In genomic region chr12:123404581-123404980, GRCh38 we compare ENCODE assay signal across 18 cellular contexts. TPM values are rescaled to one million over a fixed set of nuclear protein-coding genes. Genes with fewer than 3 reads are reported as not detected.
DNase-seq lines count a peak whose midpoint lies in the region; ATAC-seq, FAIRE-seq and TF ChIP-seq lines count a peak whose summit lies in the region.
"Had no signal": no experiment of that assay in that cellular context is flagged by ENCODE, and none has a peak within 500 bp of the region (broad histone marks: within the 10 kb centered on the region; RNA-seq: fewer than 3 reads in every experiment).

No MANE protein-coding gene starts in this region.

- H3K27ac ChIP-seq in HepG2 (ENCODE audit: extremely low read length, insufficient read depth, low read length) = no peak overlapping the region
- no peak overlapping the region for H3K27ac ChIP-seq in right lobe of liver
- H3K27ac ChIP-seq: KMS-11 had no signal

- H4K20me1 ChIP-seq in HepG2 (ENCODE audit: insufficient read depth, low read length) = no peaks in the 10 kb centered on the region

- POLR2A ChIA-PET in HepG2 (lab: Yijun Ruan, JAX) = no interaction called here

- DNase-seq in HepG2 (ENCODE audit: low spot score) (no peak), right lobe of liver (no peak), memory B cell (ENCODE audit: low spot score in 2 of 2) (no peak), lower leg skin (ENCODE audit: low spot score in 2 of 2) (no peak), chondrocyte (ENCODE audit: low spot score) (no peak), globus pallidus (ENCODE audit: low spot score) (no peak)
- DNase-seq: 8988T; DMS79 treated with DMSO at 0.1 percent for 48 hours; H7; HFFc6; NCI-H1417; NCI-H187; NCI-H2107; NCI-H510A; NCI-H748 treated with DMSO at 0.1 percent for 48 hours; NK-92 treated with Interleukin-12 subunit alpha and Interleukin-12 subunit beta, amount 100 ng/mL, for 24 hours; SHP77 had no signal

- H3K27ac Mint-ChIP-seq in memory B cell (peak overlapping the region; percentile 73), chondrocyte (ENCODE audit: unreplicated experiment) (no peak overlapping the region)
- H3K27ac Mint-ChIP-seq: HFFc6 had no signal

- H3K27me3 ChIP-seq in HepG2 (ENCODE audit: control insufficient read depth in 1 of 2, insufficient read depth in 2 of 2, low read length in 2 of 2) (no peaks in the 10 kb centered on the region), right lobe of liver (no peaks in the 10 kb centered on the region)

- H3K36me3 ChIP-seq in HepG2 (replicated peaks in 1 of 2; ENCODE audit: control insufficient read depth in 1 of 2, insufficient read depth in 2 of 2, low read length in 2 of 2) = peaks cover 18 to 51% of the 10 kb centered on the region in 2 experiments
- peaks cover 0 to 62% (median 25%) of the 10 kb centered on the region in 4 donors for H3K36me3 ChIP-seq in right lobe of liver

- H3K9ac ChIP-seq in HepG2 (ENCODE audit: insufficient read depth, low read depth, low read length) = no peak overlapping the region
- H3K9ac ChIP-seq: KMS-11 had no signal

- H3K4me1 Mint-ChIP-seq in memory B cell = no peaks in the 10 kb centered on the region
- peaks cover 2% of the 10 kb centered on the region for H3K4me1 Mint-ChIP-seq in chondrocyte (ENCODE audit: low read depth)

- no peak overlapping the region for H2AFZ ChIP-seq in HepG2 (ENCODE audit: low read length)

- no peaks in the 10 kb centered on the region for H3K9me3 ChIP-seq in HepG2 (ENCODE audit: low read length)
- no peaks in the 10 kb centered on the region for H3K9me3 ChIP-seq in right lobe of liver

- no peaks in the 10 kb centered on the region for H3K9me3 Mint-ChIP-seq in memory B cell
- H3K9me3 Mint-ChIP-seq in chondrocyte (ENCODE audit: low read depth) = no peaks in the 10 kb centered on the region
- H3K9me3 Mint-ChIP-seq: HFFc6 had no signal

- in situ Hi-C loops in HepG2 (cut with HindIII; ENCODE audit: extremely low pct_ligation_motif_present, low pct_unique_long_range_greater_than_20kb) = no loop called here

- FAIRE-seq in HepG2 (lab: Jason Lieb, UNC) = no peak

- ATAC-seq in HepG2 = no peak
- ATAC-seq in right lobe of liver = no peak
- ATAC-seq in memory B cell (ENCODE audit: low read depth) = peak; percentile 70

- no peak for TF ChIP-seq RAD21 in HepG2 (CRISPR knock-in tag; IDR thresholded peaks at IDR 0.05)

- no peaks in the 10 kb centered on the region for H3K4me1 ChIP-seq in HepG2 (ENCODE audit: insufficient read depth, low read length)
- no peaks in the 10 kb centered on the region for H3K4me1 ChIP-seq in right lobe of liver

- intact Hi-C loops in HepG2 (cut with micrococcal nuclease; ENCODE audit: unreplicated experiment) = no loop called here
- intact Hi-C loops in right lobe of liver (cut with DNase I) = no loop called here
- intact Hi-C loops in lower leg skin (cut with DNase I; ENCODE audit: low total_unique reads) = no loop called here

- H3K36me3 Mint-ChIP-seq in memory B cell (peaks cover 11% of the 10 kb centered on the region), chondrocyte (ENCODE audit: low read depth) (peaks cover 31% of the 10 kb centered on the region)

- no peak overlapping the region for H3K4me2 ChIP-seq in HepG2 (ENCODE audit: low read depth, low read length)
- H3K4me2 ChIP-seq: KMS-11 had no signal

- H3K4me3 Mint-ChIP-seq in memory B cell = no peak overlapping the region
- H3K4me3 Mint-ChIP-seq in chondrocyte (ENCODE audit: unreplicated experiment) = no peak overlapping the region
- H3K4me3 Mint-ChIP-seq: HFFc6 had no signal

- peaks cover 2% of the 10 kb centered on the region for H3K79me2 ChIP-seq in HepG2 (ENCODE audit: insufficient read depth, low read length)

- no peaks in the 10 kb centered on the region for H3K27me3 Mint-ChIP-seq in memory B cell
- H3K27me3 Mint-ChIP-seq in chondrocyte (ENCODE audit: low read depth) = no peaks in the 10 kb centered on the region

- CTCF ChIA-PET in HepG2 (lab: Yijun Ruan, JAX; ENCODE audit: low intra/inter-chr PET ratio, low total read pairs) = no interaction called here

- WGBS in HepG2 (ENCODE audit: low lambda C conversion rate) = 96% methylated on average over 8 of the region's 9 CpGs
- WGBS in right lobe of liver (ENCODE audit: insufficient coverage, low coverage, low lambda C conversion rate, missing lambda C conversion rate) = 89% methylated on average over 3 of the region's 9 CpGs
- WGBS in lower leg skin, 2 donors = 89 to 94% methylated on average over 9 of the region's 9 CpGs

- H3K4me3 ChIP-seq in HepG2 (replicated peaks in 1 of 3; ENCODE audit: insufficient read depth in 1 of 3, low read depth in 2 of 3, low read length in 3 of 3) (no peak overlapping the region), right lobe of liver (no peak overlapping the region), lower leg skin (ENCODE audit: low read depth, poor library complexity, severe bottlenecking) (no peak overlapping the region)

- TF ChIP-seq POLR2A in HepG2 (IDR thresholded peaks at IDR 0.05; ENCODE audit: insufficient read depth in 1 of 2, low read depth in 2 of 2, low read length in 2 of 2) (no peak), right lobe of liver (IDR thresholded peaks at IDR 0.05) (no peak), lower leg skin (IDR thresholded peaks at IDR 0.05) (no peak)

- TF ChIP-seq CTCF in HepG2 (CRISPR knock-in tag; IDR thresholded peaks at IDR 0.05) (no peak), right lobe of liver (IDR thresholded peaks at IDR 0.05) (no peak), lower leg skin (IDR thresholded peaks at IDR 0.05) (no peak), chondrocyte (IDR thresholded peaks at IDR 0.05) (no peak)

- BruUV-seq in HepG2 (replicated peaks; lab: Mats Ljungman, UMichigan) = no TSS peak

- no peak for TF ChIP-seq EP300 in HepG2 (IDR thresholded peaks at IDR 0.05; ENCODE audit: low read depth in 2 of 2, low read length in 2 of 2)
- TF ChIP-seq EP300 in HepG2 (CRISPR knock-in tag; IDR thresholded peaks at IDR 0.05; ENCODE audit: borderline replicate concordance) = no peak

RNA-seq across cellular contexts. Expression of gene KMT5A, which starts 20.6 kb away (rescaled TPM):
- total RNA-seq in HepG2 (2016; rRNA removed; fragmentation: Illumina TruSeq; extraction: Trizol) (22.5 and 26.5 TPM in 2 replicates), right lobe of liver (10 to 100 TPM; 13.1 to 17.6 (median 13.7) TPM), lower leg skin (10 to 100 TPM; 49.3 to 69.3 (median 62.5) TPM), chondrocyte (43.8 to 49.5 TPM (median 47.1 TPM) in 3 replicates)
- 13.8 and 16.3 TPM in 2 replicates for total RNA-seq in HepG2 (2016; cell fraction: cytosol; rRNA removed; fragmentation: Illumina TruSeq; extraction: Trizol; ENCODE audit: low read depth)
- total RNA-seq in HepG2 (2016; cell fraction: insoluble cytoplasmic fraction; rRNA removed; fragmentation: Illumina TruSeq; extraction: Trizol) = 16.0 and 25.9 TPM in 2 replicates
- total RNA-seq in HepG2 (2016; cell fraction: membrane; rRNA removed; fragmentation: Illumina TruSeq; extraction: Trizol) = 31.1 and 32.8 TPM in 2 replicates
- total RNA-seq in HepG2 (2016; cell fraction: nucleus; rRNA removed; fragmentation: Illumina TruSeq; extraction: Trizol) = 17.0 and 22.2 TPM in 2 replicates
- 12.4 and 14.0 TPM in 2 replicates for polyA plus RNA-seq in HepG2 (2011; rRNA removed)
- polyA plus RNA-seq in HepG2 (2011; cell fraction: cytosol; rRNA removed) = 10.2 and 11.2 TPM in 2 replicates
- 22.9 and 26.6 TPM in 2 replicates for polyA plus RNA-seq in HepG2 (2011; cell fraction: nucleus; rRNA removed)
- 13.4 and 18.1 TPM in 2 replicates for polyA plus RNA-seq in HepG2 (2012)
- 16.7 and 20.1 TPM in 2 replicates for polyA plus RNA-seq in HepG2 (2016; cell fraction: cytosol; fragmentation: Illumina TruSeq; extraction: Trizol; ENCODE audit: low read depth)
- 22.9 and 33.7 TPM in 2 replicates for polyA plus RNA-seq in HepG2 (2016; cell fraction: insoluble cytoplasmic fraction; fragmentation: Illumina TruSeq; extraction: Trizol; ENCODE audit: low read depth)
- 35.7 and 39.3 TPM in 2 replicates for polyA plus RNA-seq in HepG2 (2016; cell fraction: membrane; fragmentation: Illumina TruSeq; extraction: Trizol; ENCODE audit: low read depth)
- polyA plus RNA-seq in HepG2 (2016; cell fraction: nucleus; fragmentation: Illumina TruSeq; extraction: Trizol; ENCODE audit: insufficient read depth, low read depth) = 49.9 and 50.4 TPM in 2 replicates
- polyA minus RNA-seq in HepG2 (2011; rRNA and poly(A)+ RNA removed; ENCODE audit: low replicate concordance) = 6.8 and 27.9 TPM in 2 replicates
- 7.7 and 7.9 TPM in 2 replicates for polyA minus RNA-seq in HepG2 (2011; cell fraction: cytosol; rRNA and poly(A)+ RNA removed)
- 14.9 and 17.4 TPM in 2 replicates for polyA minus RNA-seq in HepG2 (2011; cell fraction: nucleus; rRNA and poly(A)+ RNA removed)

RNA-seq across cellular contexts. Expression of gene RILPL2, which starts 31.9 kb away (rescaled TPM):
- total RNA-seq in HepG2 (2016; rRNA removed; fragmentation: Illumina TruSeq; extraction: Trizol) (8.1 and 9.1 TPM in 2 replicates), right lobe of liver (1 to 10 TPM; 1.6 to 2.7 (median 1.8) TPM), lower leg skin (1 to 10 TPM; 2.8 to 5.6 (median 4.2) TPM), chondrocyte (3.1 to 4.2 TPM (median 3.8 TPM) in 3 replicates)
- total RNA-seq in HepG2 (2016; cell fraction: cytosol; rRNA removed; fragmentation: Illumina TruSeq; extraction: Trizol; ENCODE audit: low read depth) = 2.4 and 2.8 TPM in 2 replicates
- total RNA-seq in HepG2 (2016; cell fraction: insoluble cytoplasmic fraction; rRNA removed; fragmentation: Illumina TruSeq; extraction: Trizol) = 7.8 and 8.7 TPM in 2 replicates
- 8.4 and 9.7 TPM in 2 replicates for total RNA-seq in HepG2 (2016; cell fraction: membrane; rRNA removed; fragmentation: Illumina TruSeq; extraction: Trizol)
- 2.3 and 3.4 TPM in 2 replicates for total RNA-seq in HepG2 (2016; cell fraction: nucleus; rRNA removed; fragmentation: Illumina TruSeq; extraction: Trizol)
- 2.5 and 2.7 TPM in 2 replicates for polyA plus RNA-seq in HepG2 (2011; rRNA removed)
- 2.2 and 2.3 TPM in 2 replicates for polyA plus RNA-seq in HepG2 (2011; cell fraction: cytosol; rRNA removed)
- polyA plus RNA-seq in HepG2 (2011; cell fraction: nucleus; rRNA removed) = 0.81 and 0.84 TPM in 2 replicates
- 2.4 and 2.8 TPM in 2 replicates for polyA plus RNA-seq in HepG2 (2012)
- 3.3 and 3.6 TPM in 2 replicates for polyA plus RNA-seq in HepG2 (2016; cell fraction: cytosol; fragmentation: Illumina TruSeq; extraction: Trizol; ENCODE audit: low read depth)
- polyA plus RNA-seq in HepG2 (2016; cell fraction: insoluble cytoplasmic fraction; fragmentation: Illumina TruSeq; extraction: Trizol; ENCODE audit: low read depth) = 11.4 and 12.2 TPM in 2 replicates
- 9.2 and 9.9 TPM in 2 replicates for polyA plus RNA-seq in HepG2 (2016; cell fraction: membrane; fragmentation: Illumina TruSeq; extraction: Trizol; ENCODE audit: low read depth)
- 5.3 and 6.0 TPM in 2 replicates for polyA plus RNA-seq in HepG2 (2016; cell fraction: nucleus; fragmentation: Illumina TruSeq; extraction: Trizol; ENCODE audit: insufficient read depth, low read depth)
- polyA minus RNA-seq in HepG2 (2011; rRNA and poly(A)+ RNA removed; ENCODE audit: low replicate concordance) = 1.0 and 1.6 TPM in 2 replicates
- 0.88 and 1.4 TPM in 2 replicates for polyA minus RNA-seq in HepG2 (2011; cell fraction: cytosol; rRNA and poly(A)+ RNA removed)
- 0.77 and 0.99 TPM in 2 replicates for polyA minus RNA-seq in HepG2 (2011; cell fraction: nucleus; rRNA and poly(A)+ RNA removed)

RNA-seq across cellular contexts. Expression of gene SBNO1, which starts 39.9 kb away (rescaled TPM):
- total RNA-seq in HepG2 (2016; rRNA removed; fragmentation: Illumina TruSeq; extraction: Trizol) (40.2 and 69.6 TPM in 2 replicates), right lobe of liver (10 to 100 TPM; 11.5 to 15.7 (median 13.2) TPM), lower leg skin (10 to 100 TPM; 18.6 to 22.3 (median 20.8) TPM), chondrocyte (33.5 to 37.7 TPM (median 37.3 TPM) in 3 replicates)
- 5.9 and 8.0 TPM in 2 replicates for total RNA-seq in HepG2 (2016; cell fraction: cytosol; rRNA removed; fragmentation: Illumina TruSeq; extraction: Trizol; ENCODE audit: low read depth)
- 38.7 and 67.2 TPM in 2 replicates for total RNA-seq in HepG2 (2016; cell fraction: insoluble cytoplasmic fraction; rRNA removed; fragmentation: Illumina TruSeq; extraction: Trizol)
- 14.1 and 16.7 TPM in 2 replicates for total RNA-seq in HepG2 (2016; cell fraction: membrane; rRNA removed; fragmentation: Illumina TruSeq; extraction: Trizol)
- total RNA-seq in HepG2 (2016; cell fraction: nucleus; rRNA removed; fragmentation: Illumina TruSeq; extraction: Trizol) = 29.6 and 33.9 TPM in 2 replicates
- polyA plus RNA-seq in HepG2 (2011; rRNA removed) = 8.7 and 10.9 TPM in 2 replicates
- polyA plus RNA-seq in HepG2 (2011; cell fraction: cytosol; rRNA removed) = 4.5 and 6.6 TPM in 2 replicates
- polyA plus RNA-seq in HepG2 (2011; cell fraction: nucleus; rRNA removed) = 7.7 and 8.7 TPM in 2 replicates
- polyA plus RNA-seq in HepG2 (2012) = 12.0 and 12.8 TPM in 2 replicates
- 0.65 and 0.78 TPM in 2 replicates for polyA plus RNA-seq in HepG2 (2016; cell fraction: cytosol; fragmentation: Illumina TruSeq; extraction: Trizol; ENCODE audit: low read depth)
- polyA plus RNA-seq in HepG2 (2016; cell fraction: insoluble cytoplasmic fraction; fragmentation: Illumina TruSeq; extraction: Trizol; ENCODE audit: low read depth) = 22.2 and 22.3 TPM in 2 replicates
- polyA plus RNA-seq in HepG2 (2016; cell fraction: membrane; fragmentation: Illumina TruSeq; extraction: Trizol; ENCODE audit: low read depth) = 2.0 and 2.5 TPM in 2 replicates
- 20.8 and 22.6 TPM in 2 replicates for polyA plus RNA-seq in HepG2 (2016; cell fraction: nucleus; fragmentation: Illumina TruSeq; extraction: Trizol; ENCODE audit: insufficient read depth, low read depth)
- polyA minus RNA-seq in HepG2 (2011; rRNA and poly(A)+ RNA removed; ENCODE audit: low replicate concordance) = 14.7 and 18.6 TPM in 2 replicates
- polyA minus RNA-seq in HepG2 (2011; cell fraction: cytosol; rRNA and poly(A)+ RNA removed) = 20.0 and 21.5 TPM in 2 replicates
- polyA minus RNA-seq in HepG2 (2011; cell fraction: nucleus; rRNA and poly(A)+ RNA removed) = 22.9 and 23.6 TPM in 2 replicates

RNA-seq across cellular contexts. Expression of gene SNRNP35, which starts 53.4 kb away (rescaled TPM):
- total RNA-seq in HepG2 (2016; rRNA removed; fragmentation: Illumina TruSeq; extraction: Trizol) = 21.9 and 22.6 TPM in 2 replicates
- 7.0 and 8.3 TPM in 2 replicates for total RNA-seq in HepG2 (2016; cell fraction: cytosol; rRNA removed; fragmentation: Illumina TruSeq; extraction: Trizol; ENCODE audit: low read depth)
- 18.1 and 21.0 TPM in 2 replicates for total RNA-seq in HepG2 (2016; cell fraction: insoluble cytoplasmic fraction; rRNA removed; fragmentation: Illumina TruSeq; extraction: Trizol)
- 9.9 and 11.2 TPM in 2 replicates for total RNA-seq in HepG2 (2016; cell fraction: membrane; rRNA removed; fragmentation: Illumina TruSeq; extraction: Trizol)
- 11.3 and 17.7 TPM in 2 replicates for total RNA-seq in HepG2 (2016; cell fraction: nucleus; rRNA removed; fragmentation: Illumina TruSeq; extraction: Trizol)
- 11.3 and 11.9 TPM in 2 replicates for polyA plus RNA-seq in HepG2 (2011; rRNA removed)
- 8.2 and 8.4 TPM in 2 replicates for polyA plus RNA-seq in HepG2 (2011; cell fraction: cytosol; rRNA removed)
- 12.3 and 17.8 TPM in 2 replicates for polyA plus RNA-seq in HepG2 (2011; cell fraction: nucleus; rRNA removed)
- 14.7 and 17.5 TPM in 2 replicates for polyA plus RNA-seq in HepG2 (2012)
- polyA plus RNA-seq in HepG2 (2016; cell fraction: cytosol; fragmentation: Illumina TruSeq; extraction: Trizol; ENCODE audit: low read depth) = 6.3 and 6.7 TPM in 2 replicates
- polyA plus RNA-seq in HepG2 (2016; cell fraction: insoluble cytoplasmic fraction; fragmentation: Illumina TruSeq; extraction: Trizol; ENCODE audit: low read depth) = 27.9 and 29.1 TPM in 2 replicates
- polyA plus RNA-seq in HepG2 (2016; cell fraction: membrane; fragmentation: Illumina TruSeq; extraction: Trizol; ENCODE audit: low read depth) = 7.2 and 7.8 TPM in 2 replicates
- 33.3 and 34.6 TPM in 2 replicates for polyA plus RNA-seq in HepG2 (2016; cell fraction: nucleus; fragmentation: Illumina TruSeq; extraction: Trizol; ENCODE audit: insufficient read depth, low read depth)
- polyA minus RNA-seq in HepG2 (2011; rRNA and poly(A)+ RNA removed; ENCODE audit: low replicate concordance) = 9.0 and 11.4 TPM in 2 replicates
- 6.2 and 7.6 TPM in 2 replicates for polyA minus RNA-seq in HepG2 (2011; cell fraction: cytosol; rRNA and poly(A)+ RNA removed)
- polyA minus RNA-seq in HepG2 (2011; cell fraction: nucleus; rRNA and poly(A)+ RNA removed) = 14.2 and 18.2 TPM in 2 replicates
- total RNA-seq in right lobe of liver = 10 to 100 TPM in 1 of 6 experiments, 1 to 10 TPM in 5; 7.8 to 10.3 (median 9.5) TPM
- 10 to 100 TPM; 15.6 to 43.1 (median 22.9) TPM for total RNA-seq in lower leg skin
- 8.2 to 19.3 TPM (median 9.2 TPM) in 3 replicates for total RNA-seq in chondrocyte
